ENCODE assay signal across 20 cellular contexts in the genomic region with DNA sequence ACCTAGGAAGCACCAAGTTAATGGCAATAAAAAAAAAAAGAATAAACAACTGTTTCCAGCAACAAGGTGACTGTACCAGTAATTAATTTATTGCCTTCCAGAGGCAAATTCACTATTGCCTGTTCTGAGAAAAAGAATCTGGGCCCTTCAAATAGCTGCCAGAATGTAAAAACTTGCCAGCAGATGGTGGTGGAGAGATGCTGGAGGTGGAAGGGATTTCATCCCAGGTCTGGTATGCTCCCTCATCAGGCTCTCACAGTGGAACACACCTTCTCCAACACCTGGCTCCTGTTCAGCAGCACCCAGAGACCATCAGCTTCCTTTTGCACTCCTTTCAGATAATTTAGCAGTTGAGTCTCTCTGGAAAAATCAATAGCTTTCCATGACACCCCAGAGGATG.
A peak's percentile ranks its signal among the peaks of the same experiment; 100 is the strongest.
DNase-seq lines count a peak whose midpoint lies in the region; ATAC-seq and TF ChIP-seq lines count a peak whose summit lies in the region.
"Had no signal": no experiment of that assay in that cellular context is flagged by ENCODE, and none has a peak within 500 bp of the region (broad histone marks: within the 10 kb centered on the region; RNA-seq: fewer than 3 reads in every experiment).

No MANE protein-coding gene starts in this region.

- H3K36me3 ChIP-seq in mammary epithelial cell (ENCODE audit: insufficient read depth, low read length) (no peaks in the 10 kb centered on the region), hepatocyte (replicated peaks; ENCODE audit: insufficient read depth, low read depth) (no peaks in the 10 kb centered on the region)
- H3K36me3 ChIP-seq: neural progenitor cell, upper lobe of left lung had no signal

- H2AFZ ChIP-seq in mammary epithelial cell (ENCODE audit: low read depth, low read length) (no peak overlapping the region), hepatocyte (no peak overlapping the region)
- H2AFZ ChIP-seq: neural progenitor cell had no signal

- TF ChIP-seq CTCF in mammary epithelial cell (conservative IDR thresholded peaks at IDR 0.05 in 1 of 2, IDR thresholded peaks at IDR 0.05 in 1 of 2; ENCODE audit: extremely low read depth in 1 of 2, insufficient read depth in 1 of 2, low read depth in 1 of 2, low read length in 2 of 2) (peak in 1 of 2 donors; percentile 25), WTC11 (IDR thresholded peaks at IDR 0.05) (no peak), hepatocyte (IDR thresholded peaks at IDR 0.05; ENCODE audit: poor library complexity) (peak; percentile 13)

- H3K4me3 Mint-ChIP-seq in WTC11: no peak overlapping the region
- no peak overlapping the region for H3K4me3 Mint-ChIP-seq in activated CD8-positive, alpha-beta memory T cell treated with anti-CD3 and anti-CD28 coated beads, Interleukin-2, amount 10 ng/mL, durations not matched to agents 7 days and 5 days
- H3K4me3 Mint-ChIP-seq: activated CD4-positive, alpha-beta memory T cell treated with anti-CD3 and anti-CD28 coated beads for 36 hours; brain; neural progenitor cell; T-helper 2 cell treated with Interferon-gamma antibody and Interleukin-4, amounts not matched to agents 5 μg/mL and 100 μg/mL, for 36 hours had no signal

- no peak overlapping the region for H3K9ac ChIP-seq in mammary epithelial cell (ENCODE audit: insufficient read depth, low read length)
- H3K9ac ChIP-seq: neural progenitor cell had no signal

- intact Hi-C loops in mammary epithelial cell (cut with micrococcal nuclease): no loop called here

- H3K9me3 ChIP-seq in mammary epithelial cell (replicated peaks; ENCODE audit: insufficient read depth, low read length): no peaks in the 10 kb centered on the region
- no peaks in the 10 kb centered on the region for H3K9me3 ChIP-seq in hepatocyte (ENCODE audit: low read depth)
- H3K9me3 ChIP-seq: upper lobe of left lung had no signal

- no peaks in the 10 kb centered on the region for H3K79me2 ChIP-seq in mammary epithelial cell (ENCODE audit: insufficient read depth, low read length)
- no peaks in the 10 kb centered on the region for H3K79me2 ChIP-seq in hepatocyte

- H3K4me1 ChIP-seq in mammary epithelial cell (ENCODE audit: insufficient read depth, low read length): peaks cover 7% of the 10 kb centered on the region
- H3K4me1 ChIP-seq in hepatocyte (ENCODE audit: insufficient read depth): peaks cover 9% of the 10 kb centered on the region
- H3K4me1 ChIP-seq: neural progenitor cell had no signal

- H3K27ac Mint-ChIP-seq in WTC11: no peak overlapping the region
- H3K27ac Mint-ChIP-seq in activated CD8-positive, alpha-beta memory T cell treated with anti-CD3 and anti-CD28 coated beads, Interleukin-2, amount 10 ng/mL, durations not matched to agents 7 days and 5 days: no peak overlapping the region
- H3K27ac Mint-ChIP-seq: activated CD4-positive, alpha-beta memory T cell treated with anti-CD3 and anti-CD28 coated beads for 36 hours; brain; neural progenitor cell; T-helper 2 cell treated with Interferon-gamma antibody and Interleukin-4, amounts not matched to agents 5 μg/mL and 100 μg/mL, for 36 hours had no signal

- peaks cover 25% of the 10 kb centered on the region for H3K4me1 Mint-ChIP-seq in WTC11
- no peaks in the 10 kb centered on the region for H3K4me1 Mint-ChIP-seq in activated CD8-positive, alpha-beta memory T cell treated with anti-CD3 and anti-CD28 coated beads, Interleukin-2, amount 10 ng/mL, durations not matched to agents 7 days and 5 days

- dilution Hi-C loops in mammary epithelial cell (cut with HindIII; ENCODE audit: low sequenced_read_pairs): no loop called here

- H3K27me3 Mint-ChIP-seq in WTC11 (ENCODE audit: low read depth): no peaks in the 10 kb centered on the region
- H3K27me3 Mint-ChIP-seq in activated CD8-positive, alpha-beta memory T cell treated with anti-CD3 and anti-CD28 coated beads, Interleukin-2, amount 10 ng/mL, durations not matched to agents 7 days and 5 days: no peaks in the 10 kb centered on the region
- H3K27me3 Mint-ChIP-seq: activated CD4-positive, alpha-beta memory T cell treated with anti-CD3 and anti-CD28 coated beads for 36 hours had no signal

- POLR2A ChIA-PET in WTC11 (lab: Charles Lee): no interaction called here

- H3K27ac ChIP-seq in mammary epithelial cell (ENCODE audit: insufficient read depth, low read depth, low read length) (no peak overlapping the region), hepatocyte (no peak overlapping the region)
- H3K27ac ChIP-seq: neural progenitor cell, upper lobe of left lung had no signal

- BruUV-seq in mammary epithelial cell (replicated peaks; lab: Mats Ljungman, UMichigan): no TSS peak

- peaks cover 25% of the 10 kb centered on the region for H3K9me3 Mint-ChIP-seq in WTC11
- peaks cover 4% of the 10 kb centered on the region for H3K9me3 Mint-ChIP-seq in activated CD8-positive, alpha-beta memory T cell treated with anti-CD3 and anti-CD28 coated beads, Interleukin-2, amount 10 ng/mL, durations not matched to agents 7 days and 5 days (ENCODE audit: low read depth)
- H3K9me3 Mint-ChIP-seq: activated CD4-positive, alpha-beta memory T cell treated with anti-CD3 and anti-CD28 coated beads for 36 hours; neural progenitor cell; T-helper 2 cell treated with Interferon-gamma antibody and Interleukin-4, amounts not matched to agents 5 μg/mL and 100 μg/mL, for 36 hours had no signal

- H3K9me2 ChIP-seq in hepatocyte (replicated peaks; ENCODE audit: insufficient read depth): no peaks in the 10 kb centered on the region

- no peak overlapping the region for H3K4me2 ChIP-seq in mammary epithelial cell (ENCODE audit: insufficient read depth, low read depth, low read length)
- H3K4me2 ChIP-seq in hepatocyte: no peak overlapping the region
- H3K4me2 ChIP-seq: neural progenitor cell had no signal

- no peak overlapping the region for H3K4me3 ChIP-seq in mammary epithelial cell (replicated peaks in 1 of 3; ENCODE audit: insufficient read depth in 1 of 3, low read depth in 2 of 3, low read length in 3 of 3)
- no peak overlapping the region for H3K4me3 ChIP-seq in hepatocyte
- H3K4me3 ChIP-seq: neural progenitor cell, upper lobe of left lung had no signal

- H3K27me3 ChIP-seq in mammary epithelial cell (ENCODE audit: insufficient read depth, low read length) (no peaks in the 10 kb centered on the region), hepatocyte (no peaks in the 10 kb centered on the region)
- H3K27me3 ChIP-seq: neural progenitor cell, upper lobe of left lung had no signal

- in situ Hi-C loops in T47D (cut with HindIII; ENCODE audit: low pct_unique_long_range_greater_than_20kb, low sequenced_read_pairs): no loop called here
- in situ Hi-C loops in mammary epithelial cell (cut with MboI; ENCODE audit: low sequenced_read_pairs in 2 of 2): no loop called here

- CTCF ChIA-PET in mammary epithelial cell (lab: Charles Lee; ENCODE audit: low non-redundant PET): no interaction called here
- CTCF ChIA-PET in WTC11 (lab: Charles Lee): interaction anchor here (0.8 to 2.5 kb wide), 15 partner anchors 14 to 985 kb away, joined by 3 to 24 read pairs (median 4); no protein-coding TSS in a partner anchor
- CTCF ChIA-PET in activated CD8-positive, alpha-beta memory T cell treated with anti-CD3 and anti-CD28 coated beads, Interleukin-2, amount 10 ng/mL, durations not matched to agents 7 days and 5 days (lab: Charles Lee): no interaction called here

- H3K36me3 Mint-ChIP-seq in WTC11: peaks cover 10% of the 10 kb centered on the region
- no peaks in the 10 kb centered on the region for H3K36me3 Mint-ChIP-seq in activated CD8-positive, alpha-beta memory T cell treated with anti-CD3 and anti-CD28 coated beads, Interleukin-2, amount 10 ng/mL, durations not matched to agents 7 days and 5 days
- H3K36me3 Mint-ChIP-seq: activated CD4-positive, alpha-beta memory T cell treated with anti-CD3 and anti-CD28 coated beads for 36 hours; brain; neural progenitor cell had no signal

- H4K20me1 ChIP-seq in mammary epithelial cell (ENCODE audit: insufficient read depth, low read length): no peaks in the 10 kb centered on the region
- no peaks in the 10 kb centered on the region for H4K20me1 ChIP-seq in hepatocyte (ENCODE audit: insufficient read depth, poor library complexity, severe bottlenecking)

- ATAC-seq in WTC11 (peak; percentile 62), GM19023 (IDR thresholded peaks at IDR 0.05; ENCODE audit: unreplicated experiment) (no peak)
- ATAC-seq in activated CD8-positive, alpha-beta memory T cell treated with anti-CD3 and anti-CD28 coated beads, Interleukin-2, amount 10 ng/mL, durations not matched to agents 7 days and 5 days: no peak

- DNase-seq in T47D (ENCODE audit: low read depth in 1 of 2, low spot score in 1 of 2) (peak; percentile 11 to 77), mammary epithelial cell (no peak), WTC11 (ENCODE audit: low spot score) (no peak), hepatocyte (ENCODE audit: low spot score) (peak; percentile 7), NCI-H2171 treated with DMSO at 0.1 percent for 48 hours (lab: John Stamatoyannopoulos, UW) (no peak), NOMO-1 treated with dmso at 0.1 percent for 144 hours (lab: John Stamatoyannopoulos, UW; ENCODE audit: unreplicated experiment) (no peak)
- no peak for DNase-seq in activated CD8-positive, alpha-beta memory T cell treated with anti-CD3 and anti-CD28 coated beads, Interleukin-2, amount 10 ng/mL, durations not matched to agents 7 days and 5 days
- DNase-seq: activated CD4-positive, alpha-beta memory T cell treated with anti-CD3 and anti-CD28 coated beads for 36 hours; activated CD4-positive, CD25-positive, alpha-beta regulatory T cell; activated gamma-delta T cell treated with Interleukin-2 at 50 U/mL for 16 hours; cortex of kidney; Kasumi-1; NCI-H1092; NCI-H2029 treated with DMSO at 0.1 percent for 48 hours; NK-92 treated with Interleukin-12 subunit alpha and Interleukin-12 subunit beta, amount 100 ng/mL, for 24 hours had no signal

TF ChIP-seq in WTC11, 78 proteins besides CTCF, POLR2A, EP300 and RAD21 (continues in another document):
- no peak for TF ChIP-seq ZBTB43 (CRISPR knock-in tag; IDR thresholded peaks at IDR 0.05)
- TF ChIP-seq KAT7 (CRISPR knock-in tag; IDR thresholded peaks at IDR 0.05; ENCODE audit: borderline replicate concordance): no peak
- TF ChIP-seq HMGA2 (CRISPR knock-in tag; IDR thresholded peaks at IDR 0.05): no peak

Comparison
In these comparisons a context has a peak if more than half of its experiments do, and no peak if none do; other contexts are left out.
1. DNase-seq: peak in T47D (2 of 2) and hepatocyte (single experiment); none in mammary epithelial cell (single experiment), WTC11 (single experiment), NCI-H2171 treated with DMSO at 0.1 percent for 48 hours (single experiment), activated CD8-positive, alpha-beta memory T cell treated with anti-CD3 and anti-CD28 coated beads, Interleukin-2, amount 10 ng/mL, durations not matched to agents 7 days and 5 days (single experiment) and NOMO-1 treated with dmso at 0.1 percent for 144 hours (single experiment).